Comparison of ENCODE assay signal across 8 cellular contexts in genomic region chr17:19031729-19032128, GRCh38. TPM values are rescaled to one million over a fixed set of nuclear protein-coding genes. Genes with fewer than 3 reads are reported as not detected.
DNase-seq lines count a peak whose midpoint lies in the region; ATAC-seq, FAIRE-seq and TF ChIP-seq lines count a peak whose summit lies in the region.
"Not testable (repeated sequence)": the region's sequence is repeated elsewhere in the genome, so short reads cannot be mapped to it uniquely, and the experiment has no call there.

No MANE protein-coding gene starts in this region.

- H3K4me3 ChIP-seq in CD4-positive, alpha-beta memory T cell (ENCODE audit: low read length in 2 of 2); PC-3 (ENCODE audit: low read length); bronchial epithelial cell (ENCODE audit: low read depth, low read length); left ventricle myocardium inferior; ovary: not testable (repeated sequence)

- 20% methylated on average over 1 of the region's 4 CpGs; no CpG with 5 or more reads in 2 of the 3 donors for WGBS in ovary, 3 donors

- not testable (repeated sequence) for H2AFZ ChIP-seq in PC-3 (ENCODE audit: low read length)

- not testable (repeated sequence) for TF ChIP-seq POLR2A in ovary (IDR thresholded peaks at IDR 0.05)

- intact Hi-C loops in CD4-positive, alpha-beta memory T cell (cut with micrococcal nuclease); PC-3 (cut with micrococcal nuclease); left ventricle myocardium inferior (cut with micrococcal nuclease); ovary (cut with DNase I): not testable (repeated sequence)

- not testable (repeated sequence) for H3K79me2 ChIP-seq in PC-3 (ENCODE audit: low read length)

- peak; percentile 74 for ATAC-seq in PC-3

- not testable (repeated sequence) for H3K9ac ChIP-seq in PC-3 (ENCODE audit: low read length)

- H3K4me1 Mint-ChIP-seq in CD4-positive, alpha-beta memory T cell, result not testable (repeated sequence)

- not testable (repeated sequence) for H3K36me3 ChIP-seq in CD4-positive, alpha-beta memory T cell (ENCODE audit: insufficient read depth, low read length); PC-3 (ENCODE audit: low read depth, low read length); bronchial epithelial cell (ENCODE audit: control insufficient read depth, insufficient read depth, low read length); left ventricle myocardium inferior; ovary

- not testable (repeated sequence) for FAIRE-seq in bronchial epithelial cell (lab: Jason Lieb, UNC)

- not testable (repeated sequence) for H4K20me1 ChIP-seq in PC-3 (ENCODE audit: low read length)

- not testable (repeated sequence) for H3K27ac ChIP-seq in CD4-positive, alpha-beta memory T cell (ENCODE audit: low read depth, low read length); PC-3 (ENCODE audit: low read length); ovary
- H3K27ac ChIP-seq in left ventricle myocardium inferior (replicated peaks), result peak overlapping the region; percentile 63

- H3K9me2 ChIP-seq in PC-3 (replicated peaks; ENCODE audit: low read length), result not testable (repeated sequence)

- H3K4me1 ChIP-seq in CD4-positive, alpha-beta memory T cell (ENCODE audit: insufficient read depth, low read length); PC-3 (ENCODE audit: insufficient read depth, low read length); left ventricle myocardium inferior; ovary (ENCODE audit: insufficient read depth): not testable (repeated sequence)

- not testable (repeated sequence) for BruUV-seq in PC-3 (replicated peaks; lab: Mats Ljungman, UMichigan)

- H3K27ac Mint-ChIP-seq in CD4-positive, alpha-beta memory T cell, result not testable (repeated sequence)

- H3K4me2 ChIP-seq in PC-3 (ENCODE audit: low read length), result not testable (repeated sequence)

- peak in 3 of 5 donors; percentile 19 to 39 (median 28) for DNase-seq in CD4-positive, alpha-beta memory T cell
- not testable (repeated sequence) for DNase-seq in GM20000 (ENCODE audit: low spot score); PC-3; bronchial epithelial cell (ENCODE audit: low read depth)
- DNase-seq in activated T-cell treated with anti-CD3 and anti-CD28 coated beads for 24 hours (ENCODE audit: low read depth) (peak; percentile 35), left ventricle myocardium inferior (peak; percentile 56), ovary (peak; percentile 64 to 74 (median 66))
- peak; percentile 10 to 11 for DNase-seq in stimulated activated CD8-positive, alpha-beta memory T cell treated with anti-CD3 and anti-CD28 coated beads, Interleukin-4, amount 100 ng/mL, for 4 hours (ENCODE audit: low read depth in 2 of 2, low spot score in 1 of 2)

- H3K4me3 Mint-ChIP-seq in CD4-positive, alpha-beta memory T cell, result not testable (repeated sequence)

- H3K27me3 Mint-ChIP-seq in CD4-positive, alpha-beta memory T cell, result not testable (repeated sequence)

- CTCF ChIA-PET in CD4-positive, alpha-beta memory T cell (lab: Charles Lee; ENCODE audit: partially characterized antibody); PC-3 (lab: Charles Lee): not testable (repeated sequence)

- TF ChIP-seq CTCF in GM20000 (IDR thresholded peaks at IDR 0.05; ENCODE audit: extremely low read depth, missing control alignments) (peak; percentile 39), bronchial epithelial cell (IDR thresholded peaks at IDR 0.05; ENCODE audit: insufficient read depth, low read length, severe bottlenecking) (peak; percentile 40), left ventricle myocardium inferior (IDR thresholded peaks at IDR 0.05; ENCODE audit: borderline replicate concordance) (peak; percentile 51)
- not testable (repeated sequence) for TF ChIP-seq CTCF in PC-3 (conservative IDR thresholded peaks at IDR 0.05; ENCODE audit: low read depth, low read length); ovary (IDR thresholded peaks at IDR 0.05)

- POLR2A ChIA-PET in CD4-positive, alpha-beta memory T cell (lab: Charles Lee; ENCODE audit: partially characterized antibody); PC-3 (lab: Charles Lee; ENCODE audit: unreplicated experiment): not testable (repeated sequence)

- TF ChIP-seq EP300 in ovary (IDR thresholded peaks at IDR 0.05), result not testable (repeated sequence)

- not testable (repeated sequence) for H3K9me3 Mint-ChIP-seq in CD4-positive, alpha-beta memory T cell

- not testable (repeated sequence) for H3K36me3 Mint-ChIP-seq in CD4-positive, alpha-beta memory T cell

- not testable (repeated sequence) for H3F3A ChIP-seq in PC-3 (ENCODE audit: low read length, unreplicated experiment)

- H3K27me3 ChIP-seq in CD4-positive, alpha-beta memory T cell (ENCODE audit: insufficient read depth, low read length); PC-3 (ENCODE audit: low read length); bronchial epithelial cell (ENCODE audit: control insufficient read depth, insufficient read depth, low read length); left ventricle myocardium inferior (ENCODE audit: low read depth); ovary: not testable (repeated sequence)

- H3K9me3 ChIP-seq in CD4-positive, alpha-beta memory T cell (ENCODE audit: control insufficient read depth in 1 of 2, low read length in 2 of 2); PC-3 (ENCODE audit: low read length); left ventricle myocardium inferior (replicated peaks); ovary: not testable (repeated sequence)

RNA-seq across cellular contexts. Expression of gene GRAP, which starts 15.0 kb away (rescaled TPM):
- total RNA-seq in CD4-positive, alpha-beta memory T cell, result 10 to 100 TPM; 63.1 to 75.8 TPM
- 10 to 100 TPM; 61.6 to 70.1 TPM for polyA plus RNA-seq in CD4-positive, alpha-beta memory T cell
- total RNA-seq in PC-3 (2014; rRNA removed) (not detected in 2 replicates), bronchial epithelial cell (not detected in 2 replicates), left ventricle myocardium inferior (1.7 TPM), ovary (1 to 10 TPM in 6 of 7 donors, under 1 TPM in 1; 0.61 to 5.7 (median 2.5) TPM)
- 1 to 10 TPM; 1.9 to 7.2 TPM for polyA plus RNA-seq in ovary

RNA-seq across cellular contexts. Expression of gene FAM83G, which starts 27.2 kb away (rescaled TPM):
- 10 to 100 TPM; 13.8 to 15.1 TPM for total RNA-seq in CD4-positive, alpha-beta memory T cell
- polyA plus RNA-seq in CD4-positive, alpha-beta memory T cell, result 1 to 10 TPM; 1.6 to 6.9 TPM
- total RNA-seq in PC-3 (2014; rRNA removed), result 0.26 and 4.7 TPM in 2 replicates
- total RNA-seq in bronchial epithelial cell, result 28.4 and 35.5 TPM in 2 replicates
- 2.2 TPM for total RNA-seq in left ventricle myocardium inferior
- 1 to 10 TPM; 2.1 to 5.1 (median 2.6) TPM for total RNA-seq in ovary
- 1 to 10 TPM in 1 of 2 donors, under 1 TPM in 1; 0.93 to 1.3 TPM for polyA plus RNA-seq in ovary

Comparison
In these comparisons a context has a peak if more than half of its experiments do, and no peak if none do; other contexts are left out.
1. RNA of gene GRAP, which starts 15.0 kb away (total RNA-seq): 63.1 to 75.8 TPM in CD4-positive, alpha-beta memory T cell; 0.61 to 5.7 TPM in ovary, 1.7 TPM in left ventricle myocardium inferior (single experiment), not detected in PC-3 and not detected in bronchial epithelial cell; every median in the first group is over 4 times any median in the second.